29 cellular contexts compared by ENCODE assay signal in genomic region chr9:34484678-34485077, GRCh38. TPM values are rescaled to one million over a fixed set of nuclear protein-coding genes. Genes with fewer than 3 reads are reported as not detected.
"Had no signal": no experiment of that assay in that cellular context is flagged by ENCODE, and none has a peak within 500 bp of the region (broad histone marks: within the 10 kb centered on the region; RNA-seq: fewer than 3 reads in every experiment).

No MANE protein-coding gene starts in this region.

- H3K4me1 Mint-ChIP-seq: immature natural killer cell had no signal

- H2AFZ ChIP-seq: neural progenitor cell had no signal

- H3K27me3 ChIP-seq: body of pancreas, right atrium auricular region, upper lobe of left lung had no signal

- H3K4me1 ChIP-seq: body of pancreas, right atrium auricular region, upper lobe of left lung had no signal

- H3K9me3 Mint-ChIP-seq: activated T-cell treated with anti-CD3 and anti-CD28 coated beads, Interleukin-2, amount 50 U/mL, for 72 hours; effector memory CD8-positive, alpha-beta T cell; immature natural killer cell; naive thymus-derived CD8-positive, alpha-beta T cell; neural progenitor cell; stimulated activated naive CD8-positive, alpha-beta T cell treated with anti-CD3 and anti-CD28 coated beads, Interleukin-15, Interleukin-2, amounts not matched to agents 100 ng/mL and 50 ng/mL, for 24 hours; T-helper 2 cell treated with Interferon-gamma antibody and Interleukin-4, amounts not matched to agents 5 μg/mL and 100 μg/mL, for 36 hours had no signal

- H3K9me3 ChIP-seq: body of pancreas, right atrium auricular region, upper lobe of left lung had no signal

- H3K27ac ChIP-seq: body of pancreas, coronary artery, neural progenitor cell, right atrium auricular region, upper lobe of left lung had no signal

- H3K27ac Mint-ChIP-seq: activated naive CD8-positive, alpha-beta T cell; activated T-cell treated with anti-CD3 and anti-CD28 coated beads, Interleukin-2, amount 50 U/mL, for 72 hours; effector memory CD8-positive, alpha-beta T cell; immature natural killer cell; naive thymus-derived CD8-positive, alpha-beta T cell; neural progenitor cell; stimulated activated naive CD8-positive, alpha-beta T cell treated with anti-CD3 and anti-CD28 coated beads, Interleukin-15, Interleukin-2, amounts not matched to agents 100 ng/mL and 50 ng/mL, for 24 hours; T-helper 2 cell treated with Interferon-gamma antibody and Interleukin-4, amounts not matched to agents 5 μg/mL and 100 μg/mL, for 36 hours had no signal

- H3K36me3 ChIP-seq: neural progenitor cell, right atrium auricular region, upper lobe of left lung had no signal

- H3K36me3 Mint-ChIP-seq: activated naive CD8-positive, alpha-beta T cell; immature natural killer cell; naive thymus-derived CD8-positive, alpha-beta T cell had no signal

- DNase-seq: activated CD4-positive, alpha-beta T cell treated with anti-CD3 and anti-CD28 coated beads for 4 hours; activated CD4-positive, alpha-beta T cell treated with anti-CD3 and anti-CD28 coated beads, Interleukin-2, amount 50 U/mL, for 4 hours; activated naive CD4-positive, alpha-beta T cell treated with Interleukin-2 at 50 U/mL for 16 hours; activated T-cell treated with anti-CD3 and anti-CD28 coated beads for 4 hours; activated T-cell treated with anti-CD3 and anti-CD28 coated beads, Interleukin-2, amount 50 U/mL, for 72 hours; aorta; body of pancreas; effector memory CD8-positive, alpha-beta T cell; foreskin fibroblast; head of caudate nucleus; hypothalamus; immature natural killer cell; naive thymus-derived CD8-positive, alpha-beta T cell; stimulated activated CD4-positive, alpha-beta T cell treated with anti-CD3 and anti-CD28 coated beads, Interleukin-1b, Interleukin-23, amount 100 ng/mL, for 48 hours; substantia nigra; T-helper 1 cell; upper lobe of left lung had no signal

- H3K4me3 Mint-ChIP-seq: activated naive CD8-positive, alpha-beta T cell; activated T-cell treated with anti-CD3 and anti-CD28 coated beads, Interleukin-2, amount 50 U/mL, for 72 hours; effector memory CD8-positive, alpha-beta T cell; immature natural killer cell; naive thymus-derived CD8-positive, alpha-beta T cell; neural progenitor cell; stimulated activated naive CD8-positive, alpha-beta T cell treated with anti-CD3 and anti-CD28 coated beads, Interleukin-15, Interleukin-2, amounts not matched to agents 100 ng/mL and 50 ng/mL, for 24 hours; T-helper 2 cell treated with Interferon-gamma antibody and Interleukin-4, amounts not matched to agents 5 μg/mL and 100 μg/mL, for 36 hours had no signal

- H3K4me3 ChIP-seq: body of pancreas, coronary artery, neural progenitor cell, right atrium auricular region, smooth muscle cell, upper lobe of left lung had no signal

- H3K4me2 ChIP-seq: neural progenitor cell, smooth muscle cell had no signal

- ATAC-seq: body of pancreas; effector memory CD8-positive, alpha-beta T cell; naive thymus-derived CD8-positive, alpha-beta T cell had no signal

- H3K9ac ChIP-seq: neural progenitor cell had no signal

RNA-seq across cellular contexts. Expression of gene DNAI1, which starts 26.1 kb away (rescaled TPM):
- total RNA-seq: aorta; kidney epithelial cell; lower leg skin; naive thymus-derived CD8-positive, alpha-beta T cell; omental fat pad; pulmonary artery endothelial cell; right atrium auricular region; smooth muscle cell had no signal
- polyA plus RNA-seq: aorta; esophagus; immature natural killer cell; naive thymus-derived CD8-positive, alpha-beta T cell had no signal

RNA-seq across cellular contexts. Expression of gene ENHO, which starts 38.1 kb away (rescaled TPM):
- total RNA-seq: aorta, omental fat pad, smooth muscle cell had no signal
- polyA plus RNA-seq: aorta had no signal
